In genomic region chr18:56086786-56087185, GRCh38 we compare ENCODE assay signal across 22 cellular contexts.
"Had no signal": no experiment of that assay in that cellular context is flagged by ENCODE, and none has a peak within 500 bp of the region (broad histone marks: within the 10 kb centered on the region; RNA-seq: fewer than 3 reads in every experiment).

No MANE protein-coding gene starts in this region.

- H3K9me3 Mint-ChIP-seq: nephron had no signal

- H3K9me3 ChIP-seq: gastrocnemius medialis, left lung, pancreas, right lobe of liver, stomach, thyroid gland had no signal

- H3K27ac Mint-ChIP-seq: naive thymus-derived CD4-positive, alpha-beta T cell; nephron; stimulated activated effector memory CD8-positive, alpha-beta T cell treated with anti-CD3 and anti-CD28 coated beads, Interleukin-12 subunit alpha, Interleukin-12 subunit beta, amount 100 ng/mL, for 72 hours had no signal

- H3K27me3 ChIP-seq: dorsolateral prefrontal cortex, gastrocnemius medialis, left lung, pancreas, right lobe of liver, stomach, thyroid gland had no signal

- H3K27ac ChIP-seq: dorsolateral prefrontal cortex, pancreas, right lobe of liver, stomach, thyroid gland had no signal

- H3K4me3 Mint-ChIP-seq: naive thymus-derived CD4-positive, alpha-beta T cell; nephron; stimulated activated effector memory CD8-positive, alpha-beta T cell treated with anti-CD3 and anti-CD28 coated beads, Interleukin-12 subunit alpha, Interleukin-12 subunit beta, amount 100 ng/mL, for 72 hours had no signal

- H3K36me3 ChIP-seq: gastrocnemius medialis, left lung, pancreas, right lobe of liver, stomach, thyroid gland had no signal

- H3K4me1 ChIP-seq: pancreas, right lobe of liver had no signal

- ATAC-seq: gastrocnemius medialis; left cardiac atrium; left lung; naive thymus-derived CD4-positive, alpha-beta T cell; pancreas; right lobe of liver; stimulated activated effector memory CD8-positive, alpha-beta T cell treated with anti-CD3 and anti-CD28 coated beads, Interleukin-12 subunit alpha, Interleukin-12 subunit beta, amount 100 ng/mL, for 72 hours had no signal

- H3K36me3 Mint-ChIP-seq: naive thymus-derived CD4-positive, alpha-beta T cell; stimulated activated effector memory CD8-positive, alpha-beta T cell treated with anti-CD3 and anti-CD28 coated beads, Interleukin-12 subunit alpha, Interleukin-12 subunit beta, amount 100 ng/mL, for 72 hours had no signal

- DNase-seq: dorsolateral prefrontal cortex; effector CD4-positive, alpha-beta T cell; gastrocnemius medialis; head of caudate nucleus; kidney; left cardiac atrium; left lung; midbrain; naive thymus-derived CD4-positive, alpha-beta T cell; pancreas; retina; right lobe of liver; small intestine; stimulated activated CD4-positive, alpha-beta T cell treated with anti-CD3 and anti-CD28 coated beads, Interleukin-12 subunit alpha, Interleukin-12 subunit beta, amount 100 ng/mL, for 4 hours; stimulated activated CD4-positive, alpha-beta T cell treated with anti-CD3 and anti-CD28 coated beads, Interleukin-1b, Interleukin-23, amount 100 ng/mL, for 48 hours; stimulated activated CD4-positive, alpha-beta T cell treated with anti-CD3 and anti-CD28 coated beads, Interleukin-4, amount 100 ng/mL, for 1 hour; stimulated activated naive CD4-positive, alpha-beta T cell treated with Interleukin-2 at 50 U/mL for 16 hours; stomach; thyroid gland; trophoblast cell had no signal

- H3K4me3 ChIP-seq: dorsolateral prefrontal cortex, gastrocnemius medialis, left lung, pancreas, right lobe of liver, stomach, thyroid gland had no signal

- H3K4me1 Mint-ChIP-seq: naive thymus-derived CD4-positive, alpha-beta T cell; stimulated activated effector memory CD8-positive, alpha-beta T cell treated with anti-CD3 and anti-CD28 coated beads, Interleukin-12 subunit alpha, Interleukin-12 subunit beta, amount 100 ng/mL, for 72 hours had no signal

- H3K27me3 Mint-ChIP-seq: naive thymus-derived CD4-positive, alpha-beta T cell had no signal
